In genomic region chr3:8644748-8645390, GRCh38 we compare ENCODE assay signal across 12 cellular contexts. TPM values are rescaled to one million over a fixed set of nuclear protein-coding genes. Genes with fewer than 3 reads are reported as not detected.
DNase-seq lines count a peak whose midpoint lies in the region; ATAC-seq and TF ChIP-seq lines count a peak whose summit lies in the region.
"Had no signal": no experiment of that assay in that cellular context is flagged by ENCODE, and none has a peak within 500 bp of the region (broad histone marks: within the 10 kb centered on the region; RNA-seq: fewer than 3 reads in every experiment).

Gene SSUH2 (minus strand): TSS chr3:8644798. CDS start chr3:8644758, 40 bp downstream.

- intact Hi-C loops in uterus (cut with DNase I; ENCODE audit: low total_unique reads): no loop called here

- no peaks in the 10 kb centered on the region for H3K9me3 ChIP-seq in BLaER1 treated with 17β-estradiol and CSF1 and Interleukin-3, amounts not matched to agents 10 nM and 100 nM (replicated peaks in 1 of 11)
- H3K9me3 ChIP-seq in T-helper 17 cell (ENCODE audit: control insufficient read depth, low read length, poor library complexity, severe bottlenecking) (no peaks in the 10 kb centered on the region), parathyroid adenoma (ENCODE audit: control insufficient read depth, low read length) (no peaks in the 10 kb centered on the region), uterus (no peaks in the 10 kb centered on the region)
- H3K9me3 ChIP-seq: Caco-2 had no signal

- no peak within 1 kb of the TSS for H2AFZ ChIP-seq in parathyroid adenoma
- H2AFZ ChIP-seq: GM23248 had no signal

- DNase-seq in T-helper 17 cell (no peak), DMS79 (lab: John Stamatoyannopoulos, UW) (no peak), midbrain (lab: John Stamatoyannopoulos, UW) (no peak), uterus (no peak)
- DNase-seq in stimulated activated naive B cell treated with anti-CD40 and anti-IgM and Interleukin-4, amounts not matched to agents 10 μg/mL and 1 μg/mL and 100 μg/mL, for 72 hours: no peak
- DNase-seq: Caco-2; CD8-positive, alpha-beta memory T cell; GM23248 had no signal

- peaks cover 2% of the 10 kb centered on the region for H3K4me1 Mint-ChIP-seq in T-helper 17 cell
- peaks cover 0 to 4% of the 10 kb centered on the region in 2 donors for H3K4me1 Mint-ChIP-seq in stimulated activated naive B cell treated with anti-CD40 and anti-IgM and Interleukin-4, amounts not matched to agents 10 μg/mL and 1 μg/mL and 100 μg/mL, for 72 hours
- H3K4me1 Mint-ChIP-seq: B cell; CD8-positive, alpha-beta memory T cell had no signal

- H3K27ac Mint-ChIP-seq in T-helper 17 cell: no peak within 1 kb of the TSS
- no peak within 1 kb of the TSS for H3K27ac Mint-ChIP-seq in stimulated activated naive B cell treated with anti-CD40 and anti-IgM and Interleukin-4, amounts not matched to agents 10 μg/mL and 1 μg/mL and 100 μg/mL, for 72 hours
- H3K27ac Mint-ChIP-seq: B cell; CD8-positive, alpha-beta memory T cell had no signal

- no peak within 1 kb of the TSS for H3K9ac ChIP-seq in BLaER1 treated with 17β-estradiol and CSF1 and Interleukin-3, amounts not matched to agents 10 nM and 100 nM
- no peak within 1 kb of the TSS for H3K9ac ChIP-seq in parathyroid adenoma
- H3K9ac ChIP-seq: GM23248 had no signal

- H3K27me3 ChIP-seq in BLaER1 treated with 17β-estradiol and CSF1 and Interleukin-3, amounts not matched to agents 10 nM and 100 nM: no peaks in the 10 kb centered on the region
- H3K27me3 ChIP-seq in parathyroid adenoma (ENCODE audit: control insufficient read depth, insufficient read depth, low read length): no peaks in the 10 kb centered on the region
- H3K27me3 ChIP-seq in uterus: no peaks in the 10 kb centered on the region

- no peaks in the 10 kb centered on the region for H3K9me3 Mint-ChIP-seq in stimulated activated naive B cell treated with anti-CD40 and anti-IgM and Interleukin-4, amounts not matched to agents 10 μg/mL and 1 μg/mL and 100 μg/mL, for 72 hours
- H3K9me3 Mint-ChIP-seq: IgD-negative memory B cell had no signal

- H3K36me3 ChIP-seq in BLaER1 treated with 17β-estradiol and CSF1 and Interleukin-3, amounts not matched to agents 10 nM and 100 nM: no peaks in the 10 kb centered on the region
- H3K36me3 ChIP-seq in parathyroid adenoma (ENCODE audit: control insufficient read depth, insufficient read depth, low read length): no peaks in the 10 kb centered on the region
- no peaks in the 10 kb centered on the region for H3K36me3 ChIP-seq in uterus

- no peaks in the 10 kb centered on the region for H3K79me2 ChIP-seq in parathyroid adenoma

- TF ChIP-seq POLR2A in uterus (IDR thresholded peaks at IDR 0.05): no peak

- no peaks in the 10 kb centered on the region for H3K36me3 Mint-ChIP-seq in T-helper 17 cell (ENCODE audit: low read depth)
- H3K36me3 Mint-ChIP-seq in stimulated activated naive B cell treated with anti-CD40 and anti-IgM and Interleukin-4, amounts not matched to agents 10 μg/mL and 1 μg/mL and 100 μg/mL, for 72 hours: no peaks in the 10 kb centered on the region
- H3K36me3 Mint-ChIP-seq: CD8-positive, alpha-beta memory T cell; IgD-negative memory B cell had no signal

- ATAC-seq in T-helper 17 cell: no peak
- ATAC-seq in stimulated activated naive B cell treated with anti-CD40 and anti-IgM and Interleukin-4, amounts not matched to agents 10 μg/mL and 1 μg/mL and 100 μg/mL, for 72 hours (replicated peaks): peak; percentile 80 to 83

- H3K27ac ChIP-seq in BLaER1 treated with 17β-estradiol and CSF1 and Interleukin-3, amounts not matched to agents 10 nM and 100 nM: no peak within 1 kb of the TSS
- peak within 1 kb of the TSS; percentile 25 for H3K27ac ChIP-seq in parathyroid adenoma
- H3K27ac ChIP-seq in uterus: no peak within 1 kb of the TSS
- H3K27ac ChIP-seq: GM23248 had no signal

- no peak for TF ChIP-seq CTCF in parathyroid adenoma (IDR thresholded peaks at IDR 0.05)
- TF ChIP-seq CTCF in uterus (IDR thresholded peaks at IDR 0.05): no peak

- H3K4me3 ChIP-seq in BLaER1 treated with 17β-estradiol and CSF1 and Interleukin-3, amounts not matched to agents 10 nM and 100 nM: no peak within 1 kb of the TSS
- H3K4me3 ChIP-seq in parathyroid adenoma (ENCODE audit: low read depth, low read length) (no peak within 1 kb of the TSS), uterus (no peak within 1 kb of the TSS)
- H3K4me3 ChIP-seq: GM23248 had no signal

- peak within 1 kb of the TSS in 9 of 11 experiments; percentile 11 to 78 (median 61); a peak in 17 of 22 replicates for H3K4me2 ChIP-seq in BLaER1 treated with 17β-estradiol and CSF1 and Interleukin-3, amounts not matched to agents 10 nM and 100 nM
- no peak within 1 kb of the TSS for H3K4me2 ChIP-seq in parathyroid adenoma (ENCODE audit: low read length)

- H3K4me1 ChIP-seq in BLaER1 treated with 17β-estradiol and CSF1 and Interleukin-3, amounts not matched to agents 10 nM and 100 nM: peaks cover 0 to 21% (median 18%) of the 10 kb centered on the region in 10 experiments; a peak in 15 of 20 replicates
- H3K4me1 ChIP-seq in parathyroid adenoma (no peaks in the 10 kb centered on the region), uterus (no peaks in the 10 kb centered on the region)
- H3K4me1 ChIP-seq: Caco-2 had no signal

- H4K20me1 ChIP-seq in BLaER1 treated with 17β-estradiol and CSF1 and Interleukin-3, amounts not matched to agents 10 nM and 100 nM: no peaks in the 10 kb centered on the region

- H3K27me3 Mint-ChIP-seq in T-helper 17 cell: peaks cover 21% of the 10 kb centered on the region
- peaks cover 0 to 16% of the 10 kb centered on the region in 2 donors for H3K27me3 Mint-ChIP-seq in stimulated activated naive B cell treated with anti-CD40 and anti-IgM and Interleukin-4, amounts not matched to agents 10 μg/mL and 1 μg/mL and 100 μg/mL, for 72 hours
- H3K27me3 Mint-ChIP-seq: CD8-positive, alpha-beta memory T cell had no signal

- H3K4me3 Mint-ChIP-seq in T-helper 17 cell: peak within 1 kb of the TSS; percentile 15
- H3K4me3 Mint-ChIP-seq in stimulated activated naive B cell treated with anti-CD40 and anti-IgM and Interleukin-4, amounts not matched to agents 10 μg/mL and 1 μg/mL and 100 μg/mL, for 72 hours: no peak within 1 kb of the TSS
- H3K4me3 Mint-ChIP-seq: B cell; CD8-positive, alpha-beta memory T cell; IgD-negative memory B cell had no signal

RNA-seq across cellular contexts. Expression of gene SSUH2, which starts in this region (rescaled TPM):
- not detected for total RNA-seq in T-helper 17 cell
- 1 to 10 TPM in 1 of 4 donors, under 1 TPM in 1, not detected in 2; 0.70 to 1.5 TPM for total RNA-seq in uterus
- total RNA-seq: B cell; CD8-positive, alpha-beta memory T cell had no signal
